In genomic region chr17:80063815-80064585, GRCh38 we compare ENCODE assay signal across 8 cellular contexts. TPM values are rescaled to one million over a fixed set of nuclear protein-coding genes. Genes with fewer than 3 reads are reported as not detected.
A peak's percentile ranks its signal among the peaks of the same experiment; 100 is the strongest.
DNase-seq lines count a peak whose midpoint lies in the region; ATAC-seq, FAIRE-seq and TF ChIP-seq lines count a peak whose summit lies in the region.

No MANE protein-coding gene starts in this region.

- H3K9me3 ChIP-seq in endothelial cell of umbilical vein (replicated peaks; ENCODE audit: control insufficient read depth, insufficient read depth, low read length) = no peaks in the 10 kb centered on the region
- no peaks in the 10 kb centered on the region for H3K9me3 ChIP-seq in muscle layer of duodenum (ENCODE audit: control insufficient read depth in 1 of 2, low read length in 2 of 2)

- H3K9ac ChIP-seq in endothelial cell of umbilical vein (replicated peaks; ENCODE audit: extremely low read depth, insufficient read depth, low read length) = no peak overlapping the region

- H3K4me3 ChIP-seq in endothelial cell of umbilical vein (replicated peaks in 1 of 3; ENCODE audit: insufficient read depth in 1 of 3, low read depth in 1 of 3, low read length in 3 of 3) = no peak overlapping the region
- H3K4me3 ChIP-seq in muscle layer of duodenum (ENCODE audit: low read depth in 1 of 2, low read length in 2 of 2) = no peak overlapping the region

- H3K4me1 ChIP-seq in endothelial cell of umbilical vein (ENCODE audit: control insufficient read depth, extremely low read depth, insufficient read depth, low read length) = peaks cover 8% of the 10 kb centered on the region
- peaks cover 8 to 13% of the 10 kb centered on the region in 2 donors for H3K4me1 ChIP-seq in muscle layer of duodenum (ENCODE audit: control insufficient read depth in 1 of 2, insufficient read depth in 2 of 2, low read length in 2 of 2)

- no peaks in the 10 kb centered on the region for H3K79me2 ChIP-seq in endothelial cell of umbilical vein (ENCODE audit: control insufficient read depth, insufficient read depth, low read length)

- H3K36me3 ChIP-seq in endothelial cell of umbilical vein (ENCODE audit: control insufficient read depth in 2 of 2, extremely low read depth in 1 of 2, insufficient read depth in 2 of 2, low read length in 2 of 2) = no peaks in the 10 kb centered on the region
- H3K36me3 ChIP-seq in muscle layer of duodenum (ENCODE audit: control insufficient read depth in 1 of 2, insufficient read depth in 2 of 2, low read length in 2 of 2) = peaks cover 0 to 12% of the 10 kb centered on the region in 2 donors

- no TSS peak for BruUV-seq in endothelial cell of umbilical vein (replicated peaks; lab: Mats Ljungman, UMichigan)

- intact Hi-C loops in endothelial cell of umbilical vein (cut with micrococcal nuclease) = no loop called here

- H3K9me1 ChIP-seq in endothelial cell of umbilical vein (replicated peaks; ENCODE audit: control insufficient read depth, extremely low read depth, insufficient read depth, low read length) = no peaks in the 10 kb centered on the region

- ATAC-seq in GM21529 (IDR thresholded peaks at IDR 0.05; ENCODE audit: unreplicated experiment) = no peak

- peak; percentile 67 for DNase-seq in AG20443 (ENCODE audit: low spot score)
- DNase-seq in NOMO-1 (lab: John Stamatoyannopoulos, UW; ENCODE audit: unreplicated experiment in 2 of 2) = peak; percentile 29 to 47
- DNase-seq in endothelial cell of umbilical vein (ENCODE audit: low read depth, low spot score) = no peak
- no peak for DNase-seq in GM03348 (ENCODE audit: low spot score)
- no peak for DNase-seq in NCI-H2171 treated with DMSO at 0.1 percent for 48 hours (lab: John Stamatoyannopoulos, UW)
- DNase-seq in DMS79 treated with DMSO at 0.1 percent for 48 hours (lab: John Stamatoyannopoulos, UW) = no peak

- CTCF ChIA-PET in endothelial cell of umbilical vein (lab: Charles Lee) = no interaction called here

- H2AFZ ChIP-seq in endothelial cell of umbilical vein (ENCODE audit: low read depth, low read length) = no peak overlapping the region

- no peak for TF ChIP-seq POLR2A in endothelial cell of umbilical vein (IDR thresholded peaks at IDR 0.05; ENCODE audit: low read depth, low read length)

- no peak overlapping the region for H3K4me2 ChIP-seq in endothelial cell of umbilical vein (ENCODE audit: insufficient read depth, low read length)

- no peak for TF ChIP-seq CTCF in endothelial cell of umbilical vein (IDR thresholded peaks at IDR 0.05; ENCODE audit: extremely low read depth in 1 of 2, insufficient read depth in 1 of 2, low read depth in 1 of 2, low read length in 2 of 2)

- dilution Hi-C loops in endothelial cell of umbilical vein (cut with MboI; ENCODE audit: extremely low pct_ligation_motif_present, low sequenced_read_pairs) = no loop called here

- POLR2A ChIA-PET in endothelial cell of umbilical vein (lab: Charles Lee) = no interaction called here

- H3K27ac ChIP-seq in endothelial cell of umbilical vein (ENCODE audit: insufficient read depth, low read depth, low read length) = no peak overlapping the region
- peak overlapping the region; percentile 39 for H3K27ac ChIP-seq in muscle layer of duodenum (ENCODE audit: low read length)

- no peaks in the 10 kb centered on the region for H3K27me3 ChIP-seq in endothelial cell of umbilical vein (ENCODE audit: control insufficient read depth in 2 of 2, insufficient read depth in 2 of 2, low read length in 2 of 2)
- no peaks in the 10 kb centered on the region for H3K27me3 ChIP-seq in muscle layer of duodenum (ENCODE audit: low read depth, low read length)

- H4K20me1 ChIP-seq in endothelial cell of umbilical vein (replicated peaks; ENCODE audit: control insufficient read depth, extremely low read depth, insufficient read depth, low read length) = no peaks in the 10 kb centered on the region

- peak; percentile 8 for FAIRE-seq in endothelial cell of umbilical vein (lab: Jason Lieb, UNC)

TF ChIP-seq in endothelial cell of umbilical vein, 7 proteins besides CTCF, POLR2A, EP300 and RAD21:
- TF ChIP-seq JUN (IDR thresholded peaks at IDR 0.05; ENCODE audit: borderline replicate concordance, insufficient read depth, insufficient read length, low read depth) (peak; percentile 39), EZH2 (IDR thresholded peaks at IDR 0.05; ENCODE audit: borderline replicate concordance, low read depth, low read length, severe bottlenecking) (no peak), POLR2AphosphoS5 (IDR thresholded peaks at IDR 0.05; ENCODE audit: insufficient read depth, low read depth, low read length) (no peak), GATA2 (IDR thresholded peaks at IDR 0.05; ENCODE audit: insufficient read depth, insufficient read length, low read depth, low read length) (no peak), MAX (IDR thresholded peaks at IDR 0.05; ENCODE audit: insufficient read depth, insufficient read length) (no peak), MYC (IDR thresholded peaks at IDR 0.05; ENCODE audit: low read depth, low read length) (no peak), FOS (IDR thresholded peaks at IDR 0.05; ENCODE audit: borderline replicate concordance, insufficient read depth, low read length) (no peak)

RNA-seq across cellular contexts. Expression of gene CCDC40, which starts 27.6 kb away (rescaled TPM):
- 4.1 and 5.5 TPM in 2 replicates for total RNA-seq in endothelial cell of umbilical vein
- polyA plus RNA-seq in endothelial cell of umbilical vein = 1.1 and 1.4 TPM in 2 replicates
- polyA plus RNA-seq in endothelial cell of umbilical vein (2011; cell fraction: cytosol; rRNA removed) = 1.0 and 1.2 TPM in 2 replicates
- polyA plus RNA-seq in endothelial cell of umbilical vein (2011; cell fraction: nucleus; rRNA removed) = 8.6 and 9.7 TPM in 2 replicates
- polyA plus RNA-seq in endothelial cell of umbilical vein (2012) = 2.0 and 2.3 TPM in 2 replicates
- polyA minus RNA-seq in endothelial cell of umbilical vein = 0.42 and 2.1 TPM in 2 replicates
- polyA minus RNA-seq in endothelial cell of umbilical vein (2011; cell fraction: cytosol; rRNA and poly(A)+ RNA removed) = 1.3 TPM
- 2.7 and 4.1 TPM in 2 replicates for polyA minus RNA-seq in endothelial cell of umbilical vein (2011; cell fraction: nucleus; rRNA and poly(A)+ RNA removed)

RNA-seq across cellular contexts. Expression of gene TBC1D16, which starts 28.3 kb away (rescaled TPM):
- 48.6 and 50.9 TPM in 2 replicates for total RNA-seq in endothelial cell of umbilical vein
- polyA plus RNA-seq in endothelial cell of umbilical vein = 11.8 and 12.9 TPM in 2 replicates
- polyA plus RNA-seq in endothelial cell of umbilical vein (2011; cell fraction: cytosol; rRNA removed) = 17.0 and 18.8 TPM in 2 replicates
- 27.8 and 33.2 TPM in 2 replicates for polyA plus RNA-seq in endothelial cell of umbilical vein (2011; cell fraction: nucleus; rRNA removed)
- 42.3 and 56.7 TPM in 2 replicates for polyA plus RNA-seq in endothelial cell of umbilical vein (2012)
- 39.8 and 45.3 TPM in 2 replicates for polyA minus RNA-seq in endothelial cell of umbilical vein
- 3.7 TPM for polyA minus RNA-seq in endothelial cell of umbilical vein (2011; cell fraction: cytosol; rRNA and poly(A)+ RNA removed)
- 20.3 and 27.9 TPM in 2 replicates for polyA minus RNA-seq in endothelial cell of umbilical vein (2011; cell fraction: nucleus; rRNA and poly(A)+ RNA removed)

RNA-seq across cellular contexts. Expression of gene GAA, which starts 37.4 kb away (rescaled TPM):
- 45.9 and 49.7 TPM in 2 replicates for total RNA-seq in endothelial cell of umbilical vein
- 26.3 and 29.8 TPM in 2 replicates for polyA plus RNA-seq in endothelial cell of umbilical vein
- polyA plus RNA-seq in endothelial cell of umbilical vein (2011; cell fraction: cytosol; rRNA removed) = 14.9 and 20.8 TPM in 2 replicates
- polyA plus RNA-seq in endothelial cell of umbilical vein (2011; cell fraction: nucleus; rRNA removed) = 45.7 and 62.2 TPM in 2 replicates
- 22.0 and 59.8 TPM in 2 replicates for polyA plus RNA-seq in endothelial cell of umbilical vein (2012)
- polyA minus RNA-seq in endothelial cell of umbilical vein = 9.2 and 9.4 TPM in 2 replicates
- 12.7 TPM for polyA minus RNA-seq in endothelial cell of umbilical vein (2011; cell fraction: cytosol; rRNA and poly(A)+ RNA removed)
- 7.7 and 20.7 TPM in 2 replicates for polyA minus RNA-seq in endothelial cell of umbilical vein (2011; cell fraction: nucleus; rRNA and poly(A)+ RNA removed)

Comparison
In these comparisons a context has a peak if more than half of its experiments do, and no peak if none do; other contexts are left out.
1. DNase-seq: peak in AG20443 (single experiment) and NOMO-1 (2 of 2); none in endothelial cell of umbilical vein (single experiment), GM03348 (single experiment), NCI-H2171 treated with DMSO at 0.1 percent for 48 hours (single experiment) and DMS79 treated with DMSO at 0.1 percent for 48 hours (single experiment).